Comparison of ENCODE assay signal across 10 cellular contexts in genomic region chr9:98264510-98264909, GRCh38.
"Had no signal": no experiment of that assay in that cellular context is flagged by ENCODE, and none has a peak within 500 bp of the region (broad histone marks: within the 10 kb centered on the region; RNA-seq: fewer than 3 reads in every experiment).

No MANE protein-coding gene starts in this region.

- H3K4me3 ChIP-seq: left lung, lower lobe of right lung, neural progenitor cell, ovary, right atrium auricular region, right lobe of liver, smooth muscle cell, tibial nerve, uterus had no signal

- H3K4me2 ChIP-seq: neural progenitor cell, smooth muscle cell had no signal

- H2AFZ ChIP-seq: neural progenitor cell had no signal

- H3K9ac ChIP-seq: neural progenitor cell had no signal

- H3K27me3 ChIP-seq: left lung, neural progenitor cell, neutrophil, ovary, right atrium auricular region, right lobe of liver, tibial nerve, uterus had no signal

- H3K27ac ChIP-seq: left lung, lower lobe of right lung, neural progenitor cell, neutrophil, ovary, right atrium auricular region, right lobe of liver, tibial nerve, uterus had no signal

- H3K36me3 ChIP-seq: left lung, lower lobe of right lung, neural progenitor cell, neutrophil, ovary, right atrium auricular region, right lobe of liver, tibial nerve, uterus had no signal

- H3K4me1 ChIP-seq: left lung, lower lobe of right lung, right atrium auricular region, right lobe of liver, uterus had no signal

- H3K9me3 ChIP-seq: left lung, lower lobe of right lung, neutrophil, ovary, right atrium auricular region, right lobe of liver, tibial nerve, uterus had no signal
